In the genomic region with DNA sequence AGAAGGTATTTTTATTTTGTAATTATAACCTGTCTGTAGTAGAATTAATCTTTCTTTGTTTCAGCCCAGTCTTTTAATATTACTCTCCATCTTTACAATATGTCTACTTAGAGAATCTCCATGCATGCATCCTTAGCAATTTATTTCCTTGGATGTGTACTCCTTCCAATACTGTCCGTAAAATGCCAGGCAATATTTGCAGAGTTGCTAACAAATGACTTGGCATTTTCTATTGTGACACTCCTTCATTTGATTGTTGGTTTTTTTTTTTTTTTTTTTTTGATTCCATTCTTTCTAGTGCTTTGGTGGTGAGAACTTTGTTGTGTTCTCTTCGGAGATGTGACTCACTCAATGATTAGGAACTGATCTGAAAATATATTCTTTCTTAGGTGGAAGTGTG, we compare ENCODE assay signal across 13 cellular contexts.
A peak's percentile ranks its signal among the peaks of the same experiment; 100 is the strongest.
DNase-seq lines count a peak whose midpoint lies in the region; ATAC-seq and TF ChIP-seq lines count a peak whose summit lies in the region.
"Had no signal": no experiment of that assay in that cellular context is flagged by ENCODE, and none has a peak within 500 bp of the region (broad histone marks: within the 10 kb centered on the region; RNA-seq: fewer than 3 reads in every experiment).

No MANE protein-coding gene starts in this region.

- no peaks in the 10 kb centered on the region for H3K27me3 ChIP-seq in ACC112 (ENCODE audit: insufficient read depth, low read length)
- no peaks in the 10 kb centered on the region for H3K27me3 ChIP-seq in gastrocnemius medialis
- H3K27me3 ChIP-seq: BLaER1 had no signal

- intact Hi-C loops in gastrocnemius medialis (cut with DNase I; ENCODE audit: low total_unique reads) = no loop called here

- no peaks in the 10 kb centered on the region for H3K9me3 ChIP-seq in gastrocnemius medialis
- H3K9me3 ChIP-seq: BLaER1 had no signal

- H2AFZ ChIP-seq in ACC112 (ENCODE audit: low read length, unreplicated experiment) = peak overlapping the region; percentile 71

- DNase-seq in M059J (ENCODE audit: low read depth) (peak; percentile 3), left lobe of liver (ENCODE audit: low spot score) (no peak), gastrocnemius medialis (no peak), GM19240 (ENCODE audit: insufficient read length, low spot score) (no peak)
- DNase-seq: CD4-positive, alpha-beta memory T cell; DMS 273 treated with DMSO at 0.1 percent for 48 hours; DMS79; GDM1; H9; KBM-7 had no signal

- H3K79me2 ChIP-seq in ACC112 (ENCODE audit: control insufficient read depth, insufficient read depth, low read length, unreplicated experiment) = no peaks in the 10 kb centered on the region

- in situ Hi-C loops in gastrocnemius medialis (cut with MboI; ENCODE audit: low sequenced_read_pairs in 4 of 4) = no loop called here

- no peak overlapping the region for H3K4me3 ChIP-seq in ACC112 (ENCODE audit: low read depth, low read length)
- H3K4me3 ChIP-seq in gastrocnemius medialis = no peak overlapping the region
- H3K4me3 ChIP-seq: BLaER1 had no signal

- H3K27ac ChIP-seq in ACC112 (ENCODE audit: low read depth, low read length) = no peak overlapping the region
- H3K27ac ChIP-seq in gastrocnemius medialis = no peak overlapping the region
- H3K27ac ChIP-seq: BLaER1 had no signal

- peak; percentile 38 for ATAC-seq in left lobe of liver
- ATAC-seq in gastrocnemius medialis = no peak
- no peak for ATAC-seq in GM19324 (IDR thresholded peaks at IDR 0.05; ENCODE audit: low FRiP score, unreplicated experiment)

- H3K36me3 ChIP-seq in ACC112 (ENCODE audit: insufficient read depth, low read length) (no peaks in the 10 kb centered on the region), gastrocnemius medialis (no peaks in the 10 kb centered on the region)
- H3K36me3 ChIP-seq: BLaER1 had no signal

- no peak for TF ChIP-seq POLR2A in gastrocnemius medialis (IDR thresholded peaks at IDR 0.05)

- no peak for TF ChIP-seq CTCF in gastrocnemius medialis (IDR thresholded peaks at IDR 0.05 in 4 of 5, conservative IDR thresholded peaks at IDR 0.05 in 1 of 5)

- H3K4me1 ChIP-seq in ACC112 (ENCODE audit: control insufficient read depth, insufficient read depth, low read length, unreplicated experiment) = no peaks in the 10 kb centered on the region
- no peaks in the 10 kb centered on the region for H3K4me1 ChIP-seq in gastrocnemius medialis
- H3K4me1 ChIP-seq: BLaER1 had no signal
